Comparison of ENCODE assay signal across 14 cellular contexts in the genomic region with DNA sequence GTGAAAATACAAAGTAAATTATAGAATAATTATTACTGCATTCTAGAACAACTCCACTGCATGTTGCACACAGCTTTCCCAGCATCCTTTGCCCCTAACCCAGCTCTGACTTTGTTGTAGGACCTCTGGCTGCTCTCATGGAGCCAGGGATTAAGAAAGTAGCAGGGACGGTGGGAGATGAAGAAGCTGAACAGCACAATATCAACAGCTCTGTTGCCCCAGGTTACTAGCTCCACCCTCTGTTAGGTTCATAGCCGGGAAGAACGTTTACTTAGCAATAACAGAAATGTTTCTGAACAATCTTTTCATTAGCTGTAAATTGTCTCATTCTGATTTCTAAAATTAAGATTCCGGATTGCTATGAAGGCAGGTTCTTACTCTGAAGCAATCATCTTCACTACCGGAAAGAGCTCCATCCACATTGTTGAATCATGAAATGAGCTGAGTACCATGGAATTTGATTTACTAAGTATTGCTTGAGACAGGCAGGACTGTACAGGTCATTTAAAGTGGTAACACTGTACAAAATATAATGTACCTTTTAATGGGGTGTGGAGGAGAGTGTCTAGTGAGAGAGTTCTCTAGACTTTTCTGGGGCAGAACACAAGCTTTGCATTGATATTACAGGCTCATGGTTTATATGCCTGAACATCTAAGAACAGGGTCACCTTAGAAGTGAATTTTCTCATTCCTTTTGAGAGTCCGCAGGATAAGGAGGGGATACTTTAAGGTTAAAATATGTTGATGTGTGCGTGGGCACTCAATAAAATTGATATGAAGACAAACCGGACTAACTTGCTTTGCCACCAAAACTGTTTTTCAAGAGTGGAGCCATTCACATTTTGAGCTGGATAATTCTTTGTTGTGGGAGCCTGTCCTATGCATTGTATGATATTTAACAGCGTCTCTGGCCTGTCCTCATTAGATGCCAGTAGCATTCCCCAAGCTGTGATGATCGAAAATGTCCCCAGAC. TPM values are rescaled to one million over a fixed set of nuclear protein-coding genes. Genes with fewer than 3 reads are reported as not detected.
DNase-seq lines count a peak whose midpoint lies in the region; ATAC-seq, FAIRE-seq and TF ChIP-seq lines count a peak whose summit lies in the region.
"Had no signal": no experiment of that assay in that cellular context is flagged by ENCODE, and none has a peak within 500 bp of the region (broad histone marks: within the 10 kb centered on the region; RNA-seq: fewer than 3 reads in every experiment).

No MANE protein-coding gene starts in this region.

- H2AFZ ChIP-seq in keratinocyte (ENCODE audit: control insufficient read depth, low read length) = peak overlapping the region; percentile 77

- POLR2A ChIA-PET in WTC11 (lab: Charles Lee) = interaction anchor here (0.9 kb wide), 1 partner anchor 12 kb away, joined by 3 read pairs; no protein-coding TSS in a partner anchor

- no peaks in the 10 kb centered on the region for H3K4me1 Mint-ChIP-seq in WTC11

- ATAC-seq in WTC11 (peak; percentile 52; the same call in 1 of the 2 replicates), upper lobe of left lung (ENCODE audit: low FRiP score in 2 of 2) (peak; percentile 48 to 81), HG02642 (IDR thresholded peaks at IDR 0.05; ENCODE audit: poor library complexity, unreplicated experiment) (no peak)

- in situ Hi-C loops in GM13976 (cut with MboI; ENCODE audit: low sequenced_read_pairs, unreplicated experiment) = no loop called here

- no peaks in the 10 kb centered on the region for H3K9me1 ChIP-seq in keratinocyte (ENCODE audit: control insufficient read depth, extremely low read depth, insufficient read depth, low read length)

- H3K4me3 ChIP-seq in keratinocyte (ENCODE audit: control insufficient read depth in 2 of 3, extremely low read depth in 1 of 3, insufficient read depth in 2 of 3, low read depth in 1 of 3, low read length in 3 of 3) = peak overlapping the region; percentile 9 to 44 (median 33)
- H3K4me3 ChIP-seq in upper lobe of left lung = peak overlapping the region in 2 of 4 donors; percentile 11 to 16

- TF ChIP-seq CTCF in WTC11 (IDR thresholded peaks at IDR 0.05) (no peak), keratinocyte (optimal IDR thresholded peaks at IDR 0.05 in 1 of 3, IDR thresholded peaks at IDR 0.05 in 1 of 3, conservative IDR thresholded peaks at IDR 0.05 in 1 of 3; ENCODE audit: extremely low read depth in 1 of 3, insufficient read depth in 2 of 3, low read length in 3 of 3) (no peak), upper lobe of left lung (IDR thresholded peaks at IDR 0.05) (no peak), GM13976 (IDR thresholded peaks at IDR 0.05; ENCODE audit: borderline replicate concordance, control extremely low read depth, extremely low read depth, insufficient read depth, missing control alignments) (no peak)

- DNase-seq in DMS53 (lab: John Stamatoyannopoulos, UW) (peak; percentile 62), DMS53 treated with DMSO at 0.1 percent for 48 hours (lab: John Stamatoyannopoulos, UW; ENCODE audit: unreplicated experiment) (no peak), WTC11 (ENCODE audit: low spot score) (no peak), keratinocyte (ENCODE audit: low read depth, low spot score) (no peak), upper lobe of left lung (no peak), GM13976 (ENCODE audit: low spot score) (no peak), cardiac septum (ENCODE audit: low spot score) (no peak)
- DNase-seq: activated CD4-positive, CD25-positive, alpha-beta regulatory T cell treated with anti-CD3 and anti-CD28 coated beads, Interleukin-2, amount 50 U/mL, for 72 hours; activated effector memory CD4-positive, alpha-beta T cell treated with anti-CD3 and anti-CD28 coated beads, Interleukin-2, amount 50 U/mL, for 16 hours; NCI-H1694 treated with DMSO at 0.1 percent for 48 hours; posterior cingulate gyrus; RPMI8226 had no signal

- peak overlapping the region; percentile 75 for H3K9ac ChIP-seq in keratinocyte (ENCODE audit: control insufficient read depth, extremely low read depth, insufficient read depth, low read length)

- H3K4me3 Mint-ChIP-seq in WTC11 = no peak overlapping the region
- H3K4me3 Mint-ChIP-seq: dendritic cell treated with granulocyte-macrophage colony-stimulating factor and Interleukin-4, amounts not matched to agents 40 ng/mL and 50 ng/mL, for 4 days had no signal

- no peaks in the 10 kb centered on the region for H4K20me1 ChIP-seq in keratinocyte (ENCODE audit: control insufficient read depth, extremely low read depth, insufficient read depth, low read length)

- H3K27ac ChIP-seq in keratinocyte (ENCODE audit: control insufficient read depth, insufficient read depth, low read length) = peak overlapping the region; percentile 95
- no peak overlapping the region for H3K27ac ChIP-seq in upper lobe of left lung

- H3K4me1 ChIP-seq in keratinocyte (ENCODE audit: control insufficient read depth, extremely low read depth, insufficient read depth, low read length) = peaks cover 55% of the 10 kb centered on the region
- H3K4me1 ChIP-seq in upper lobe of left lung = no peaks in the 10 kb centered on the region

- no peak for TF ChIP-seq EP300 in upper lobe of left lung (IDR thresholded peaks at IDR 0.05)

- no peak overlapping the region for H3K27ac Mint-ChIP-seq in WTC11
- H3K27ac Mint-ChIP-seq: dendritic cell treated with granulocyte-macrophage colony-stimulating factor and Interleukin-4, amounts not matched to agents 40 ng/mL and 50 ng/mL, for 4 days had no signal

- H3K27me3 ChIP-seq in keratinocyte (ENCODE audit: control insufficient read depth, extremely low read depth, insufficient read depth, low read length) = no peaks in the 10 kb centered on the region
- no peaks in the 10 kb centered on the region for H3K27me3 ChIP-seq in upper lobe of left lung

- TF ChIP-seq POLR2A in upper lobe of left lung (IDR thresholded peaks at IDR 0.05) = no peak

- intact Hi-C loops in cardiac septum (cut with DNase I) = no loop called here

- no peaks in the 10 kb centered on the region for H3K79me2 ChIP-seq in keratinocyte (ENCODE audit: control insufficient read depth, insufficient read depth, low read length)

- H3K4me2 ChIP-seq in keratinocyte (ENCODE audit: control insufficient read depth, extremely low read depth, insufficient read depth, low read depth, low read length) = peak overlapping the region; percentile 81

- CTCF ChIA-PET in WTC11 (lab: Charles Lee) = no interaction called here

- peak; percentile 96 for FAIRE-seq in keratinocyte (lab: Jason Lieb, UNC)

- no peaks in the 10 kb centered on the region; the same call in 1 of the 2 replicates for H3K36me3 Mint-ChIP-seq in WTC11

- no peaks in the 10 kb centered on the region; the same call in 1 of the 2 replicates for H3K27me3 Mint-ChIP-seq in WTC11 (ENCODE audit: low read depth)
- H3K27me3 Mint-ChIP-seq: dendritic cell treated with granulocyte-macrophage colony-stimulating factor and Interleukin-4, amounts not matched to agents 40 ng/mL and 50 ng/mL, for 4 days had no signal

- H3K9me3 Mint-ChIP-seq in WTC11 = peaks cover 13% of the 10 kb centered on the region

- H3K36me3 ChIP-seq in keratinocyte (ENCODE audit: control insufficient read depth in 2 of 2, extremely low read depth in 1 of 2, insufficient read depth in 2 of 2, low read length in 2 of 2) (no peaks in the 10 kb centered on the region), upper lobe of left lung (no peaks in the 10 kb centered on the region)

- no peaks in the 10 kb centered on the region for H3K9me3 ChIP-seq in keratinocyte (ENCODE audit: control insufficient read depth, low read depth, low read length)
- H3K9me3 ChIP-seq in upper lobe of left lung = no peaks in the 10 kb centered on the region

- dilution Hi-C loops in keratinocyte (cut with MboI; ENCODE audit: extremely low pct_ligation_motif_present, low sequenced_read_pairs) = no loop called here

- WGBS in upper lobe of left lung, 2 donors = 50 to 52% methylated on average over 10 of the region's 10 CpGs

TF ChIP-seq in WTC11, 78 proteins besides CTCF, POLR2A, EP300 and RAD21:
- no peak for TF ChIP-seq ETV6 (CRISPR knock-in tag; IDR thresholded peaks at IDR 0.05)
- no peak for TF ChIP-seq HMGA2 (CRISPR knock-in tag; IDR thresholded peaks at IDR 0.05)
- TF ChIP-seq, protein P1, sequence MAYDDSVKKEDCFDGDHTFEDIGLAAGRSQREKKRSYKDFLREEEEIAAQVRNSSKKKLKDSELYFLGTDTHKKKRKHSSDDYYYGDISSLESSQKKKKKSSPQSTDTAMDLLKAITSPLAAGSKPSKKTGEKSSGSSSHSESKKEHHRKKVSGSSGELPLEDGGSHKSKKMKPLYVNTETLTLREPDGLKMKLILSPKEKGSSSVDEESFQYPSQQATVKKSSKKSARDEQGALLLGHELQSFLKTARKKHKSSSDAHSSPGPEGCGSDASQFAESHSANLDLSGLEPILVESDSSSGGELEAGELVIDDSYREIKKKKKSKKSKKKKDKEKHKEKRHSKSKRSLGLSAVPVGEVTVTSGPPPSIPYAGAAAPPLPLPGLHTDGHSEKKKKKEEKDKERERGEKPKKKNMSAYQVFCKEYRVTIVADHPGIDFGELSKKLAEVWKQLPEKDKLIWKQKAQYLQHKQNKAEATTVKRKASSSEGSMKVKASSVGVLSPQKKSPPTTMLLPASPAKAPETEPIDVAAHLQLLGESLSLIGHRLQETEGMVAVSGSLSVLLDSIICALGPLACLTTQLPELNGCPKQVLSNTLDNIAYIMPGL (CRISPR knock-in tag; IDR thresholded peaks at IDR 0.05) = no peak
TF ChIP-seq in WTC11: peak in this region for 0.

RNA-seq across cellular contexts. Expression of a gene that starts 20.8 kb away (rescaled TPM):
- total RNA-seq in WTC11 (2021) (61.1 to 71.4 TPM (median 65.7 TPM) in 3 replicates), upper lobe of left lung (10 to 100 TPM; 27.9 to 91.3 (median 45.0) TPM), cardiac septum (113 TPM)
- 72.6 to 179 TPM (median 94.4 TPM) in 3 replicates for polyA plus RNA-seq in keratinocyte
- 137 TPM for polyA plus RNA-seq in keratinocyte (2011; ENCODE audit: low read depth)
- polyA plus RNA-seq in keratinocyte (2011; cell fraction: cytosol; rRNA removed) = 96.3 and 190 TPM in 2 replicates
- polyA plus RNA-seq in keratinocyte (2011; cell fraction: nucleus; rRNA removed) = 62.0 and 102 TPM in 2 replicates
- 107 and 125 TPM in 2 replicates for polyA plus RNA-seq in keratinocyte (2012; ENCODE audit: low replicate concordance)
- 5.0 to 60.1 TPM (median 26.0 TPM) in 3 replicates for polyA minus RNA-seq in keratinocyte
- polyA minus RNA-seq in keratinocyte (2011; cell fraction: cytosol; rRNA and poly(A)+ RNA removed) = 49.7 TPM
- polyA minus RNA-seq in keratinocyte (2011; cell fraction: nucleus; rRNA and poly(A)+ RNA removed) = 23.1 and 49.6 TPM in 2 replicates
